In genomic region chr10:11757820-11758463, GRCh38 we compare ENCODE assay signal across 1 cellular context.
TF ChIP-seq lines count a peak whose summit lies in the region.

No MANE protein-coding gene starts in this region.

TF ChIP-seq in GM23338, 12 proteins besides CTCF, POLR2A, EP300 and RAD21 (continued from another document):
- TF ChIP-seq ETS1 (IDR thresholded peaks at IDR 0.05) (no peak), EZH2phosphoT487 (IDR thresholded peaks at IDR 0.05; ENCODE audit: unreplicated experiment) (no peak), EZH2 (IDR thresholded peaks at IDR 0.05; ENCODE audit: low read depth, unreplicated experiment) (no peak), NANOG (IDR thresholded peaks at IDR 0.05; ENCODE audit: borderline replicate concordance) (no peak)
